14 cellular contexts compared by ENCODE assay signal in the genomic region with DNA sequence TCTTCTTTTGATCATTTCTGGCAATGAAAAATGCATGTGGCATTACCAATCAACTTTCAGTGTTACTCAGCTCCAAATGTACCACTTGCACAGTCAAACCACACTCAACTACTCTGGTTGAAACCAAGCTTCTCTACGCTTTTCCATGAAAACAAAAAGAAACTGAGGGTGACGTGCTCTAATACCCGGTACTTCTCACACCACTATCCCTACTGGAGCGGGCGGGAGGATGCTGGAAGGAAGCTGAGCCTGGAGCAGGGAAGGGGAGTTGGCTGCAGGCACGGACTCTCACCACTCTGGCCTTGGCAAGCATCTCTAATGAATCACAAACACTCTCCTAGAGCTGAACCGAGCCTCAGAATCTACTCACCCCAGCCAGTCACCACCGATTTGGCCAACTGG. TPM values are rescaled to one million over a fixed set of nuclear protein-coding genes. Genes with fewer than 3 reads are reported as not detected.
DNase-seq lines count a peak whose midpoint lies in the region; ATAC-seq, FAIRE-seq and TF ChIP-seq lines count a peak whose summit lies in the region.
"Had no signal": no experiment of that assay in that cellular context is flagged by ENCODE, and none has a peak within 500 bp of the region (broad histone marks: within the 10 kb centered on the region; RNA-seq: fewer than 3 reads in every experiment).

No MANE protein-coding gene starts in this region.

- no peak for TF ChIP-seq EP300 in GM12878 (IDR thresholded peaks at IDR 0.05; ENCODE audit: borderline replicate concordance in 1 of 2, control insufficient read depth in 1 of 2, low read depth in 2 of 2, low read length in 2 of 2)

- peaks cover 13% of the 10 kb centered on the region for H3K79me1 ChIP-seq in H9 (ENCODE audit: insufficient read depth, low read depth, low read length, poor library complexity, severe bottlenecking)

- no peak overlapping the region for H3K23ac ChIP-seq in H9 (ENCODE audit: insufficient read length, low read depth, low read length)

- no peak overlapping the region for H4K91ac ChIP-seq in H9 (ENCODE audit: insufficient read length, low read depth, low read length)

- H3K9me3 Mint-ChIP-seq in CD4-positive, CD25-positive, alpha-beta regulatory T cell, result no peaks in the 10 kb centered on the region
- H3K9me3 Mint-ChIP-seq in H9, result no peaks in the 10 kb centered on the region; a peak in 1 of 5 replicates
- H3K9me3 Mint-ChIP-seq in immature natural killer cell, result no peaks in the 10 kb centered on the region

- H4K8ac ChIP-seq in H9 (replicated peaks; ENCODE audit: insufficient read length, low read depth, low read length), result no peak overlapping the region

- H2BK5ac ChIP-seq in H9 (ENCODE audit: insufficient read length, low read length), result no peak overlapping the region

- no peak overlapping the region for H3K4ac ChIP-seq in H9 (ENCODE audit: low read depth, low read length)

- H2BK15ac ChIP-seq in H9 (ENCODE audit: low read depth, low read length), result no peak overlapping the region

- H3K4me1 Mint-ChIP-seq in CD4-positive, CD25-positive, alpha-beta regulatory T cell, result peaks cover 38 to 96% (median 76%) of the 10 kb centered on the region in 4 donors
- H3K4me1 Mint-ChIP-seq in H9 (peaks cover 64 to 70% of the 10 kb centered on the region in 2 experiments), immature natural killer cell (peaks cover 83% of the 10 kb centered on the region in 2 donors)

- RAD21 ChIA-PET in GM12878 (lab: Charles Lee; ENCODE audit: unreplicated experiment), result interaction anchor here (0.7 to 1.8 kb wide), 6 partner anchors 12 to 514 kb away, joined by 3 to 7 read pairs (median 4); no protein-coding TSS in a partner anchor

- no peaks in the 10 kb centered on the region for H3K27me3 Mint-ChIP-seq in CD4-positive, CD25-positive, alpha-beta regulatory T cell
- H3K27me3 Mint-ChIP-seq in H9 (ENCODE audit: low read depth) (no peaks in the 10 kb centered on the region), immature natural killer cell (ENCODE audit: low read depth in 3 of 3) (peaks cover 0 to 2% (median 2%) of the 10 kb centered on the region in 3 donors)

- H3K9ac ChIP-seq in H9 (ENCODE audit: extremely low read depth, insufficient read length, low read length) (no peak overlapping the region), GM12878 (ENCODE audit: control insufficient read depth, insufficient read depth, low read length) (no peak overlapping the region)

- peaks cover 3% of the 10 kb centered on the region for H4K20me1 ChIP-seq in H9 (ENCODE audit: control insufficient read depth, insufficient read depth, insufficient read length)
- H4K20me1 ChIP-seq in GM12878 (ENCODE audit: control insufficient read depth, insufficient read depth), result peaks cover 20% of the 10 kb centered on the region; the same call in 1 of the 2 replicates

- no peaks in the 10 kb centered on the region for H3K36me3 ChIP-seq in CD4-positive, CD25-positive, alpha-beta regulatory T cell (ENCODE audit: control insufficient read depth, insufficient read depth, low read length)
- H3K36me3 ChIP-seq in GM12878 (ENCODE audit: control insufficient read depth in 2 of 2, insufficient read depth in 2 of 2, low read length in 1 of 2) (peaks cover 0 to 2% of the 10 kb centered on the region in 2 experiments; a peak in 1 of 4 replicates), mucosa of descending colon (ENCODE audit: low read depth) (no peaks in the 10 kb centered on the region), lower lobe of right lung (no peaks in the 10 kb centered on the region)
- H3K36me3 ChIP-seq: esophagus muscularis mucosa had no signal

- no peak overlapping the region for H3K18ac ChIP-seq in H9 (ENCODE audit: insufficient read length, low read depth, low read length)

- H3K9me3 ChIP-seq in CD4-positive, CD25-positive, alpha-beta regulatory T cell (ENCODE audit: control insufficient read depth in 2 of 2, low read length in 2 of 2), result no peaks in the 10 kb centered on the region
- no peaks in the 10 kb centered on the region for H3K9me3 ChIP-seq in H9 (ENCODE audit: control insufficient read depth, low read depth, low read length)
- H3K9me3 ChIP-seq in GM12878 (replicated peaks; ENCODE audit: control insufficient read depth, insufficient read depth, low read length), result no peaks in the 10 kb centered on the region
- H3K9me3 ChIP-seq in mucosa of descending colon, result no peaks in the 10 kb centered on the region
- H3K9me3 ChIP-seq in lower lobe of right lung, result no peaks in the 10 kb centered on the region
- H3K9me3 ChIP-seq: esophagus muscularis mucosa had no signal

- in situ Hi-C loops in GM12878 (cut with MboI), result no loop called here

- no peak overlapping the region for H3K4me2 ChIP-seq in H9 (ENCODE audit: insufficient read depth, insufficient read length, low read length)
- peak overlapping the region; percentile 62 for H3K4me2 ChIP-seq in GM12878 (ENCODE audit: control insufficient read depth, insufficient read depth)

- no peak for TF ChIP-seq POLR2A in GM12878 (IDR thresholded peaks at IDR 0.05; ENCODE audit: low read depth, low read length)

- intact Hi-C loops in GM12878 (cut with micrococcal nuclease; ENCODE audit: unreplicated experiment) (no loop called here), mucosa of descending colon (cut with DNase I, micrococcal nuclease) (no loop called here), lower lobe of right lung (cut with DNase I) (no loop called here)

- peak overlapping the region; percentile 21 for H3K4me3 ChIP-seq in CD4-positive, CD25-positive, alpha-beta regulatory T cell (ENCODE audit: low read depth, low read length)
- no peak overlapping the region for H3K4me3 ChIP-seq in GM12878
- no peak overlapping the region for H3K4me3 ChIP-seq in mucosa of descending colon
- no peak overlapping the region for H3K4me3 ChIP-seq in lower lobe of right lung
- H3K4me3 ChIP-seq: esophagus muscularis mucosa had no signal

- no peak overlapping the region for H3K27ac ChIP-seq in CD4-positive, CD25-positive, alpha-beta regulatory T cell (ENCODE audit: insufficient read depth, low read length, poor library complexity, severe bottlenecking)
- H3K27ac ChIP-seq in H9 (ENCODE audit: insufficient read length, low read depth, low read length) (no peak overlapping the region), GM12878 (ENCODE audit: control insufficient read depth, insufficient read depth) (0 out of 2 replicates have a peak overlapping the region, but pooled peaks have one; percentile 16), lower lobe of right lung (no peak overlapping the region)
- H3K27ac ChIP-seq: esophagus muscularis mucosa had no signal

- no peak for TF ChIP-seq RAD21 in GM12878 (IDR thresholded peaks at IDR 0.05; ENCODE audit: insufficient read depth, low read depth, low read length)

- ATAC-seq in CD4-positive, CD25-positive, alpha-beta regulatory T cell (ENCODE audit: low read depth in 2 of 2), result no peak
- ATAC-seq in GM12878 (peak; percentile 23), mucosa of descending colon (peak; percentile 21), HG02678 (IDR thresholded peaks at IDR 0.05; ENCODE audit: unreplicated experiment) (no peak), lower lobe of right lung (no peak)
- ATAC-seq: HCT116, left colon had no signal

- H3K79me2 ChIP-seq in H9 (ENCODE audit: insufficient read depth, low read length) (peaks cover 65% of the 10 kb centered on the region), GM12878 (ENCODE audit: control insufficient read depth, insufficient read depth, low read length) (peaks cover 96% of the 10 kb centered on the region)

- H3K14ac ChIP-seq in H9 (ENCODE audit: insufficient read depth, low read length), result 0 out of 2 replicates have a peak overlapping the region, but pooled peaks have one; percentile 12

- no peaks in the 10 kb centered on the region for H3K27me3 ChIP-seq in CD4-positive, CD25-positive, alpha-beta regulatory T cell (ENCODE audit: control insufficient read depth, insufficient read depth, low read length)
- no peaks in the 10 kb centered on the region for H3K27me3 ChIP-seq in H9 (ENCODE audit: insufficient read depth, low read length)
- no peaks in the 10 kb centered on the region for H3K27me3 ChIP-seq in GM12878 (replicated peaks in 1 of 2; ENCODE audit: control insufficient read depth in 2 of 2, insufficient read depth in 2 of 2, low read length in 1 of 2)
- H3K27me3 ChIP-seq in lower lobe of right lung (ENCODE audit: low read depth), result no peaks in the 10 kb centered on the region
- H3K27me3 ChIP-seq: esophagus muscularis mucosa had no signal

- DNase-seq in CD4-positive, CD25-positive, alpha-beta regulatory T cell, result peak in 1 of 3 donors; percentile 28
- no peak for DNase-seq in H9
- no peak for DNase-seq in GM12878 (ENCODE audit: low read depth, low spot score)
- DNase-seq in mucosa of descending colon, result no peak
- DNase-seq in RCC 7860 (ENCODE audit: low spot score), result no peak
- DNase-seq in immature natural killer cell, result no peak
- no peak for DNase-seq in lower lobe of right lung
- DNase-seq: DMS153; left colon; NK-92 treated with Interleukin-12 subunit alpha and Interleukin-12 subunit beta, amount 100 ng/mL, for 24 hours; T1000 had no signal

- peak overlapping the region; percentile 32 to 97 (median 90) for H3K27ac Mint-ChIP-seq in CD4-positive, CD25-positive, alpha-beta regulatory T cell
- H3K27ac Mint-ChIP-seq in H9 (no peak overlapping the region; a peak in 1 of 7 replicates), immature natural killer cell (no peak overlapping the region)

- SMC1A ChIA-PET in GM12878 (lab: Charles Lee; ENCODE audit: uncharacterized antibody, unreplicated experiment), result interaction anchor here (0.8 to 4.3 kb wide), 13 partner anchors 9 to 124 kb away, joined by 3 to 22 read pairs (median 4); no protein-coding TSS in a partner anchor

- no TSS peak for BruUV-seq in GM12878 (replicated peaks; lab: Mats Ljungman, UMichigan)

- no peak overlapping the region for H2BK120ac ChIP-seq in H9 (ENCODE audit: low read depth, low read length, poor library complexity, severe bottlenecking)

- WGBS in H9 (ENCODE audit: extremely low coverage, insufficient read length, low lambda C conversion rate), result no CpG with 5 or more reads among the region's 8 CpGs
- WGBS in GM12878 (ENCODE audit: insufficient coverage, insufficient replicate concordance, low lambda C conversion rate, missing lambda C conversion rate), result 30% methylated on average over 8 of the region's 8 CpGs

- TF ChIP-seq CTCF in H9 (conservative IDR thresholded peaks at IDR 0.05) (no peak), GM12878 (IDR thresholded peaks at IDR 0.05 in 2 of 3, conservative IDR thresholded peaks at IDR 0.05 in 1 of 3; ENCODE audit: control insufficient read depth in 2 of 3, extremely low read depth in 1 of 3, insufficient read depth in 1 of 3, low read depth in 3 of 3, low read length in 3 of 3) (no peak), mucosa of descending colon (IDR thresholded peaks at IDR 0.05) (no peak), lower lobe of right lung (IDR thresholded peaks at IDR 0.05) (no peak)

- H2AFZ ChIP-seq in H9 (ENCODE audit: low read length), result no peak overlapping the region
- H2AFZ ChIP-seq in GM12878 (ENCODE audit: control insufficient read depth, low read depth, low read length), result no peak overlapping the region

- no peak overlapping the region for H3K56ac ChIP-seq in H9 (ENCODE audit: insufficient read length, low read depth, low read length)

- FAIRE-seq in GM12878 (lab: Jason Lieb, UNC) (no peak), RCC 7860 (lab: Jason Lieb, UNC) (no peak)

- POLR2A ChIA-PET in GM12878 (lab: Charles Lee), result interaction anchor here (1.9 to 2.0 kb wide), 2 partner anchors 12 to 24 kb away, joined by 5 to 11 read pairs; no protein-coding TSS in a partner anchor

- H2BK12ac ChIP-seq in H9 (ENCODE audit: insufficient read length, low read depth, low read length), result no peak overlapping the region

- CTCF ChIA-PET in GM12878 (lab: Yijun Ruan, JAX), result interaction anchor here (0.8 to 1.5 kb wide), 6 partner anchors 9 to 62 kb away, joined by 3 to 7 read pairs (median 4); no protein-coding TSS in a partner anchor

- H4K5ac ChIP-seq in H9 (ENCODE audit: insufficient read length, low read depth, low read length), result no peak overlapping the region

- H3T11ph ChIP-seq in H9 (ENCODE audit: low read length), result no peak overlapping the region

- H3K23me2 ChIP-seq in H9 (ENCODE audit: insufficient read length, low read depth, low read length, poor library complexity, severe bottlenecking), result no peaks in the 10 kb centered on the region

- peaks cover 82% of the 10 kb centered on the region for H3K4me1 ChIP-seq in CD4-positive, CD25-positive, alpha-beta regulatory T cell (ENCODE audit: control insufficient read depth, insufficient read depth, low read length, poor library complexity, severe bottlenecking)
- H3K4me1 ChIP-seq in H9 (ENCODE audit: insufficient read depth, low read length) (peaks cover 6% of the 10 kb centered on the region; the same call in 1 of the 2 replicates), GM12878 (ENCODE audit: control insufficient read depth, insufficient read depth, low read length) (peaks cover 59% of the 10 kb centered on the region), mucosa of descending colon (ENCODE audit: low read depth) (peaks cover 12% of the 10 kb centered on the region), lower lobe of right lung (peaks cover 46% of the 10 kb centered on the region)

- no peak overlapping the region for H2BK20ac ChIP-seq in H9 (ENCODE audit: low read depth, low read length, poor library complexity, severe bottlenecking)

- no peak overlapping the region for H2AK5ac ChIP-seq in H9 (ENCODE audit: insufficient read length, low read length)

- peak overlapping the region; percentile 38 to 74 (median 62) for H3K4me3 Mint-ChIP-seq in CD4-positive, CD25-positive, alpha-beta regulatory T cell
- no peak overlapping the region for H3K4me3 Mint-ChIP-seq in H9
- H3K4me3 Mint-ChIP-seq in immature natural killer cell, result no peak overlapping the region

- peaks cover 8% of the 10 kb centered on the region for H3K36me3 Mint-ChIP-seq in CD4-positive, CD25-positive, alpha-beta regulatory T cell
- H3K36me3 Mint-ChIP-seq in H9 (ENCODE audit: insufficient read depth in 1 of 3, low read depth in 3 of 3) (peaks cover 0 to 1% (median 0%) of the 10 kb centered on the region in 3 experiments; a peak in 2 of 7 replicates), immature natural killer cell (no peaks in the 10 kb centered on the region)

RNA-seq across cellular contexts. Expression of gene STK24, which starts 48.2 kb away (rescaled TPM):
- total RNA-seq in CD4-positive, CD25-positive, alpha-beta regulatory T cell, result 141 TPM
- polyA plus RNA-seq in CD4-positive, CD25-positive, alpha-beta regulatory T cell, result 10 to 100 TPM; 26.7 to 58.4 (median 40.9) TPM
- total RNA-seq in H9 (2021), result 131 and 134 TPM in 2 replicates
- total RNA-seq in GM12878 (2013; cell fraction: nucleolus; rRNA removed), result 91.0 and 96.5 TPM in 2 replicates
- 52.2 and 61.7 TPM in 2 replicates for total RNA-seq in GM12878 (2014; rRNA removed)
- total RNA-seq in GM12878 (2014; rRNA removed; fragmentation: Illumina TruSeq; extraction: Trizol), result 66.3 and 68.6 TPM in 2 replicates
- total RNA-seq in GM12878 (2021), result 87.0 and 88.1 TPM in 2 replicates
- polyA plus RNA-seq in GM12878 (2011; ENCODE audit: low read depth), result 66.2 TPM
- polyA plus RNA-seq in GM12878 (2011; rRNA removed), result 56.7 and 70.4 TPM in 2 replicates
- 43.2 and 61.8 TPM in 2 replicates for polyA plus RNA-seq in GM12878 (2011; cell fraction: cytosol; rRNA removed)
- 59.5 and 64.2 TPM in 2 replicates for polyA plus RNA-seq in GM12878 (2011; cell fraction: nucleus; rRNA removed)
- 87.5 and 98.1 TPM in 2 replicates for polyA plus RNA-seq in GM12878 (2012)
- 115 and 132 TPM in 2 replicates for polyA plus RNA-seq in GM12878 (2014; fragmentation: Illumina TruSeq; extraction: Trizol)
- polyA plus RNA-seq in GM12878 (2014; fragmentation: Nextera tagmentation; extraction: Ambion mirVana), result 10 to 100 TPM in 1 of 2 experiments, 1 to 10 TPM in 1; 9.9 to 19.1 TPM
- 49.5 and 53.6 TPM in 2 replicates for polyA plus RNA-seq in GM12878 (2014; rRNA removed)
- polyA plus RNA-seq in GM12878 (2016; fragmentation: Nextera tagmentation; extraction: Ambion mirVana), result 1 to 10 TPM; 7.5 to 8.2 TPM
- 30.6 and 38.6 TPM in 2 replicates for polyA minus RNA-seq in GM12878 (2011; rRNA and poly(A)+ RNA removed)
- polyA minus RNA-seq in GM12878 (2011; cell fraction: cytosol; rRNA and poly(A)+ RNA removed), result 15.6 and 23.4 TPM in 2 replicates
- 29.5 and 49.8 TPM in 2 replicates for polyA minus RNA-seq in GM12878 (2011; cell fraction: nucleus; rRNA and poly(A)+ RNA removed)
- total RNA-seq in mucosa of descending colon, result 100 to 1,000 TPM; 190 to 210 (median 204) TPM
- 10 to 100 TPM; 10.8 to 18.8 (median 15.8) TPM for polyA plus RNA-seq in immature natural killer cell
- 94.5 TPM for total RNA-seq in lower lobe of right lung

Comparison
In these comparisons a context has a peak if more than half of its experiments do, and no peak if none do; other contexts are left out.
1. ATAC-seq: peak in GM12878 (single experiment) and mucosa of descending colon (single experiment); none in CD4-positive, CD25-positive, alpha-beta regulatory T cell (0 of 2), HG02678 (single experiment) and lower lobe of right lung (0 of 2).
2. H3K27ac Mint-ChIP-seq: peak in CD4-positive, CD25-positive, alpha-beta regulatory T cell (3 of 3); none in H9 (0 of 3) and immature natural killer cell (0 of 6).
3. H3K4me3 Mint-ChIP-seq: peak in CD4-positive, CD25-positive, alpha-beta regulatory T cell (4 of 4); none in H9 (0 of 2) and immature natural killer cell (0 of 5).